ENCODE assay signal across 20 cellular contexts in the genomic region with DNA sequence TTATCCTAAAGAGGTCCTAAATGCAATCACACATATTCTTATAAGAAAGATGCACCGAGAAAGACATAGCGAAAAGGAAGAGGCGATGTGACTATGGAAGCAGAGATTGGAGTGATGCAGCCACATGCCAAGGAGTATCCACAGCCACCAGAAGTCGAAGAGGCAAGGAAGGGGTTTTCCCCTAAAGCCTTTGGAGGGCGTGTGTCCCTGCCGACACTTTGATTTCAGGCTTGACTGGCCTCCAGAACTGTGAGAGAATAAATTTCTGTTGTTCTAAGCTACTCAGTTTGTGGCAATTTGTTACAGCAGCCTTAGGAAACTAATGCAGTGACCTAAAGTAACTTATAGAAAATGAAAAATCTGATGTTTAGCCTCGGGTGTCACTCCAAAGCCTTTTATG.
"Had no signal": no experiment of that assay in that cellular context is flagged by ENCODE, and none has a peak within 500 bp of the region (broad histone marks: within the 10 kb centered on the region; RNA-seq: fewer than 3 reads in every experiment).

No MANE protein-coding gene starts in this region.

- DNase-seq: Karpas-422, KG1, MG63, NCI-H1092, NCI-H1105 treated with DMSO at 0.1 percent for 48 hours, NCI-H1417 treated with DMSO at 0.1 percent for 48 hours, NCI-H146, NCI-H1694 treated with DMSO at 0.1 percent for 48 hours, NCI-H1930, NCI-H2081 treated with DMSO at 0.1 percent for 48 hours, NCI-H2171, NCI-H226, NCI-H446, NCI-H510A, NCI-H524 treated with DMSO at 0.1 percent for 48 hours, NCI-H69, NCI-H774, SHP77, SK-N-SH had no signal

- H3K27ac ChIP-seq: RWPE1 had no signal

- H3K4me2 ChIP-seq: SK-N-SH had no signal

- H3K4me3 ChIP-seq: MG63 had no signal

- H3K9me3 ChIP-seq: MG63, SK-N-SH had no signal

- H3K9ac ChIP-seq: SK-N-SH had no signal

- H3K36me3 ChIP-seq: MG63 had no signal

- H3K27me3 ChIP-seq: MG63 had no signal
